In genomic region chr9:13484186-13484585, GRCh38 we compare ENCODE assay signal across 18 cellular contexts.
"Had no signal": no experiment of that assay in that cellular context is flagged by ENCODE, and none has a peak within 500 bp of the region (broad histone marks: within the 10 kb centered on the region; RNA-seq: fewer than 3 reads in every experiment).

No MANE protein-coding gene starts in this region.

- H3K27me3 ChIP-seq: left lung, neural progenitor cell, right lobe of liver, spleen, tibial nerve had no signal

- H3K4me3 ChIP-seq: left lung, neural progenitor cell, right lobe of liver, spleen, tibial nerve had no signal

- H3K36me3 ChIP-seq: left lung, neural progenitor cell, right lobe of liver, spleen, tibial nerve had no signal

- H3K27ac ChIP-seq: left lung, neural progenitor cell, right lobe of liver, spleen had no signal

- DNase-seq: activated CD4-positive, alpha-beta T cell treated with anti-CD3 and anti-CD28 coated beads for 48 hours; activated CD4-positive, CD25-positive, alpha-beta regulatory T cell; activated CD8-positive, alpha-beta T cell treated with anti-CD3 and anti-CD28 coated beads, Interleukin-2, amount 10 ng/mL, durations not matched to agents 7 days and 5 days; activated naive CD4-positive, alpha-beta T cell treated with anti-CD3 and anti-CD28 coated beads for 36 hours; activated T-cell treated with anti-CD3 and anti-CD28 coated beads, Interleukin-2, amount 50 U/mL, for 24 hours; anterior cingulate cortex; cerebellar nuclear complex; cortex of kidney; kidney; left lung; naive thymus-derived CD4-positive, alpha-beta T cell; right lobe of liver; spleen; stimulated activated naive B cell treated with anti-CD40 and anti-IgM and Interleukin-4, amounts not matched to agents 10 μg/mL and 1 μg/mL and 100 μg/mL, for 72 hours; T-helper 1 cell; T-helper 9 cell had no signal

- H3K4me1 ChIP-seq: left lung, neural progenitor cell, right lobe of liver, spleen had no signal

- H3K9me3 ChIP-seq: left lung, right lobe of liver, spleen, tibial nerve had no signal

- ATAC-seq: activated CD8-positive, alpha-beta T cell treated with anti-CD3 and anti-CD28 coated beads, Interleukin-2, amount 10 ng/mL, durations not matched to agents 7 days and 5 days; naive thymus-derived CD4-positive, alpha-beta T cell; right lobe of liver; stimulated activated naive B cell treated with anti-CD40 and anti-IgM and Interleukin-4, amounts not matched to agents 10 μg/mL and 1 μg/mL and 100 μg/mL, for 72 hours had no signal
